12 cellular contexts compared by ENCODE assay signal in genomic region chr20:19691125-19691524, GRCh38.
"Had no signal": no experiment of that assay in that cellular context is flagged by ENCODE, and none has a peak within 500 bp of the region (broad histone marks: within the 10 kb centered on the region; RNA-seq: fewer than 3 reads in every experiment).

No MANE protein-coding gene starts in this region.

- H3K4me3 ChIP-seq: ascending aorta, spleen had no signal

- H3K27me3 ChIP-seq: ascending aorta, foreskin keratinocyte, spleen had no signal

- H3K9me3 ChIP-seq: ascending aorta, spleen had no signal

- FAIRE-seq: bronchial epithelial cell, colon, endothelial cell of umbilical vein had no signal

- DNase-seq: activated CD4-positive, alpha-beta T cell treated with anti-CD3 and anti-CD28 coated beads for 48 hours; activated naive CD4-positive, alpha-beta T cell treated with Interleukin-2 at 50 U/mL for 16 hours; activated naive CD8-positive, alpha-beta T cell treated with anti-CD3 and anti-CD28 coated beads, Interleukin-2, amount 50 U/mL, for 24 hours; foreskin keratinocyte; head of caudate nucleus; spleen; stimulated activated naive CD4-positive, alpha-beta T cell; substantia nigra had no signal

- H3K36me3 ChIP-seq: spleen had no signal

- H3K27ac ChIP-seq: ascending aorta, foreskin keratinocyte had no signal
